Comparison of ENCODE assay signal across 1 cellular context in genomic region chr3:14258906-14259904, GRCh38.
TF ChIP-seq lines count a peak whose summit lies in the region.

No MANE protein-coding gene starts in this region.

TF ChIP-seq in K562, 482 proteins besides CTCF, POLR2A, EP300 and RAD21 (continued from another document and continues in another):
- no peak for TF ChIP-seq PBX2 (CRISPR knock-in tag; IDR thresholded peaks at IDR 0.05; ENCODE audit: low read depth)
- no peak for TF ChIP-seq PBX2 (tag; conservative IDR thresholded peaks at IDR 0.05; ENCODE audit: low read depth)
- peak; percentile 65; the same call in 1 of the 2 replicates for TF ChIP-seq SMAD4 (CRISPR knock-in tag; conservative IDR thresholded peaks at IDR 0.05)
- TF ChIP-seq ELF1 (tag; IDR thresholded peaks at IDR 0.05) = no peak
- TF ChIP-seq, protein P1, sequence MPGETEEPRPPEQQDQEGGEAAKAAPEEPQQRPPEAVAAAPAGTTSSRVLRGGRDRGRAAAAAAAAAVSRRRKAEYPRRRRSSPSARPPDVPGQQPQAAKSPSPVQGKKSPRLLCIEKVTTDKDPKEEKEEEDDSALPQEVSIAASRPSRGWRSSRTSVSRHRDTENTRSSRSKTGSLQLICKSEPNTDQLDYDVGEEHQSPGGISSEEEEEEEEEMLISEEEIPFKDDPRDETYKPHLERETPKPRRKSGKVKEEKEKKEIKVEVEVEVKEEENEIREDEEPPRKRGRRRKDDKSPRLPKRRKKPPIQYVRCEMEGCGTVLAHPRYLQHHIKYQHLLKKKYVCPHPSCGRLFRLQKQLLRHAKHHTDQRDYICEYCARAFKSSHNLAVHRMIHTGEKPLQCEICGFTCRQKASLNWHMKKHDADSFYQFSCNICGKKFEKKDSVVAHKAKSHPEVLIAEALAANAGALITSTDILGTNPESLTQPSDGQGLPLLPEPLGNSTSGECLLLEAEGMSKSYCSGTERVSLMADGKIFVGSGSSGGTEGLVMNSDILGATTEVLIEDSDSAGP (CRISPR knock-in tag; IDR thresholded peaks at IDR 0.05) = no peak
- TF ChIP-seq ELF2 (CRISPR knock-in tag; IDR thresholded peaks at IDR 0.05) = 0 out of 2 replicates have a peak, but pooled peaks have one; percentile 32
- TF ChIP-seq MNT (conservative IDR thresholded peaks at IDR 0.05) = no peak
- TF ChIP-seq TSHZ1 (CRISPR knock-in tag; IDR thresholded peaks at IDR 0.05) = peak; percentile 77; the same call in 1 of the 2 replicates
- TF ChIP-seq KLF6 (CRISPR knock-in tag; IDR thresholded peaks at IDR 0.05; ENCODE audit: borderline replicate concordance) = 0 out of 2 replicates have a peak, but pooled peaks have one; percentile 17
- no peak for TF ChIP-seq CBX5 (IDR thresholded peaks at IDR 0.05; ENCODE audit: borderline replicate concordance, low read depth)
- no peak for TF ChIP-seq TRIM28 (IDR thresholded peaks at IDR 0.05)
- TF ChIP-seq EHMT2 (IDR thresholded peaks at IDR 0.05) = no peak
- TF ChIP-seq ZNF79 (CRISPR knock-in tag; IDR thresholded peaks at IDR 0.05; ENCODE audit: low read depth) = no peak
- 0 out of 6 replicates have a peak, but pooled peaks of 1 of the 3 experiments have one; percentile 10 for TF ChIP-seq ZBTB11 (CRISPR knock-in tag; IDR thresholded peaks at IDR 0.05)
- peak; percentile 53; the same call in 1 of the 2 replicates for TF ChIP-seq PTTG1 (tag; IDR thresholded peaks at IDR 0.05; ENCODE audit: low read depth)
- TF ChIP-seq ZNF384 (IDR thresholded peaks at IDR 0.05; ENCODE audit: low read depth, low read length) = no peak
- no peak for TF ChIP-seq SRF (CRISPR knock-in tag; IDR thresholded peaks at IDR 0.05)
- TF ChIP-seq HLTF (IDR thresholded peaks at IDR 0.05) = no peak
- TF ChIP-seq, protein P2, sequence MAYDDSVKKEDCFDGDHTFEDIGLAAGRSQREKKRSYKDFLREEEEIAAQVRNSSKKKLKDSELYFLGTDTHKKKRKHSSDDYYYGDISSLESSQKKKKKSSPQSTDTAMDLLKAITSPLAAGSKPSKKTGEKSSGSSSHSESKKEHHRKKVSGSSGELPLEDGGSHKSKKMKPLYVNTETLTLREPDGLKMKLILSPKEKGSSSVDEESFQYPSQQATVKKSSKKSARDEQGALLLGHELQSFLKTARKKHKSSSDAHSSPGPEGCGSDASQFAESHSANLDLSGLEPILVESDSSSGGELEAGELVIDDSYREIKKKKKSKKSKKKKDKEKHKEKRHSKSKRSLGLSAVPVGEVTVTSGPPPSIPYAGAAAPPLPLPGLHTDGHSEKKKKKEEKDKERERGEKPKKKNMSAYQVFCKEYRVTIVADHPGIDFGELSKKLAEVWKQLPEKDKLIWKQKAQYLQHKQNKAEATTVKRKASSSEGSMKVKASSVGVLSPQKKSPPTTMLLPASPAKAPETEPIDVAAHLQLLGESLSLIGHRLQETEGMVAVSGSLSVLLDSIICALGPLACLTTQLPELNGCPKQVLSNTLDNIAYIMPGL (CRISPR knock-in tag; IDR thresholded peaks at IDR 0.05) = no peak
- peak; percentile 58 for TF ChIP-seq CXXC5 (CRISPR knock-in tag; IDR thresholded peaks at IDR 0.05)
- TF ChIP-seq KLF1 (tag; IDR thresholded peaks at IDR 0.05) = no peak
- TF ChIP-seq, protein P3, sequence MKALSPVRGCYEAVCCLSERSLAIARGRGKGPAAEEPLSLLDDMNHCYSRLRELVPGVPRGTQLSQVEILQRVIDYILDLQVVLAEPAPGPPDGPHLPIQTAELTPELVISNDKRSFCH (CRISPR knock-in tag; IDR thresholded peaks at IDR 0.05) = no peak; the same call in 1 of the 2 replicates
- TF ChIP-seq, protein P3 (tag; IDR thresholded peaks at IDR 0.05) = peak; percentile 53; the same call in 1 of the 2 replicates
- TF ChIP-seq DDX20 (tag; IDR thresholded peaks at IDR 0.05; ENCODE audit: low read depth) = peak; percentile 47; the same call in 1 of the 2 replicates
- TF ChIP-seq, protein P4, sequence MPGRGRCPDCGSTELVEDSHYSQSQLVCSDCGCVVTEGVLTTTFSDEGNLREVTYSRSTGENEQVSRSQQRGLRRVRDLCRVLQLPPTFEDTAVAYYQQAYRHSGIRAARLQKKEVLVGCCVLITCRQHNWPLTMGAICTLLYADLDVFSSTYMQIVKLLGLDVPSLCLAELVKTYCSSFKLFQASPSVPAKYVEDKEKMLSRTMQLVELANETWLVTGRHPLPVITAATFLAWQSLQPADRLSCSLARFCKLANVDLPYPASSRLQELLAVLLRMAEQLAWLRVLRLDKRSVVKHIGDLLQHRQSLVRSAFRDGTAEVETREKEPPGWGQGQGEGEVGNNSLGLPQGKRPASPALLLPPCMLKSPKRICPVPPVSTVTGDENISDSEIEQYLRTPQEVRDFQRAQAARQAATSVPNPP (IDR thresholded peaks at IDR 0.05; ENCODE audit: borderline replicate concordance, insufficient read depth, insufficient read length) = no peak
- TF ChIP-seq ZNF175 (CRISPR knock-in tag; IDR thresholded peaks at IDR 0.05; ENCODE audit: low read depth) = 0 out of 2 replicates have a peak, but pooled peaks have one; percentile 66
- no peak for TF ChIP-seq NR4A1 (CRISPR knock-in tag; IDR thresholded peaks at IDR 0.05)
- TF ChIP-seq NR4A1 (tag; IDR thresholded peaks at IDR 0.05) = no peak
- no peak for TF ChIP-seq HMG20B (CRISPR knock-in tag; IDR thresholded peaks at IDR 0.05)
- TF ChIP-seq ZNF592 (IDR thresholded peaks at IDR 0.05) = 0 out of 2 replicates have a peak, but pooled peaks have one; percentile 62
- TF ChIP-seq FOXP4 (CRISPR knock-in tag; IDR thresholded peaks at IDR 0.05; ENCODE audit: borderline replicate concordance) = no peak
